17 cellular contexts compared by ENCODE assay signal in the genomic region with DNA sequence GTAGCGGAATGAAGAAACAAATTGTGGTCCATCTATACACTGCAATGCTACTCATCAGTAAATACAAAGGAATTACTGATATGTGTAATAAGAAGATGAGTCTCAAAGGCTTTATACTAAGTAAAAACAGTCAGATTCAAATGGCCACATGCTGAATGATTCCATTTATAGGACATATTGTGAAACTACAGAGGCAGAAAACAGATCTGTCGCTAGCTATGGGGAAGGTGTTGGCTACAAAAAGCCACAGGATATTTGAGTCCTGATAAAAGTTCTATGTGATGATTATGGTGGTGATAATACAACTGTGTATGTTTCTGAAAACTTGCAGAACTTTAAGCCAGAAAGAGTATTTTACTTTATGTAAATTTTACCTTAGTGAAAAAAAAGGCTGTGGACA.
"Had no signal": no experiment of that assay in that cellular context is flagged by ENCODE, and none has a peak within 500 bp of the region (broad histone marks: within the 10 kb centered on the region; RNA-seq: fewer than 3 reads in every experiment).

No MANE protein-coding gene starts in this region.

- DNase-seq: activated CD4-positive, alpha-beta T cell treated with anti-CD3 and anti-CD28 coated beads for 1 hour; activated CD4-positive, alpha-beta T cell treated with anti-CD3 and anti-CD28 coated beads, Interleukin-2, amount 50 U/mL, for 48 hours; activated gamma-delta T cell treated with Interleukin-2 at 50 U/mL for 16 hours; effector memory CD8-positive, alpha-beta T cell; heart left ventricle; left ventricle myocardium inferior; mammary epithelial cell; nephron progenitor cell; occipital lobe; stimulated activated CD4-positive, alpha-beta T cell treated with anti-CD3 and anti-CD28 coated beads, Interleukin-4, amount 100 ng/mL, for 1 hour; stimulated activated naive CD8-positive, alpha-beta T cell treated with anti-CD3 and anti-CD28 coated beads, Interleukin-15, amount 100 ng/mL, for 72 hours; T1000; testis; upper lobe of left lung; WERI-Rb-1 had no signal

- H3K36me3 ChIP-seq: gastroesophageal sphincter, heart left ventricle, left ventricle myocardium inferior, upper lobe of left lung, WERI-Rb-1 had no signal

- H3K4me3 ChIP-seq: gastroesophageal sphincter, heart left ventricle, left ventricle myocardium inferior, skin epidermis, testis, upper lobe of left lung had no signal

- H3K4me1 ChIP-seq: testis had no signal

- H3K9me3 ChIP-seq: gastroesophageal sphincter, left ventricle myocardium inferior, testis, upper lobe of left lung had no signal

- H3K27me3 ChIP-seq: gastroesophageal sphincter, heart left ventricle, testis, upper lobe of left lung had no signal

- H3K27ac ChIP-seq: testis, upper lobe of left lung, WERI-Rb-1 had no signal
